Comparison of ENCODE assay signal across 1 cellular context in genomic region chr22:46054878-46055158, GRCh38.
TF ChIP-seq lines count a peak whose summit lies in the region.

No MANE protein-coding gene starts in this region.

TF ChIP-seq in SK-N-SH treated with all-trans-retinoic acid at 6 μM for 48 hours, 23 proteins besides CTCF, POLR2A, EP300 and RAD21 (continued from another document):
- TF ChIP-seq, protein P1, sequence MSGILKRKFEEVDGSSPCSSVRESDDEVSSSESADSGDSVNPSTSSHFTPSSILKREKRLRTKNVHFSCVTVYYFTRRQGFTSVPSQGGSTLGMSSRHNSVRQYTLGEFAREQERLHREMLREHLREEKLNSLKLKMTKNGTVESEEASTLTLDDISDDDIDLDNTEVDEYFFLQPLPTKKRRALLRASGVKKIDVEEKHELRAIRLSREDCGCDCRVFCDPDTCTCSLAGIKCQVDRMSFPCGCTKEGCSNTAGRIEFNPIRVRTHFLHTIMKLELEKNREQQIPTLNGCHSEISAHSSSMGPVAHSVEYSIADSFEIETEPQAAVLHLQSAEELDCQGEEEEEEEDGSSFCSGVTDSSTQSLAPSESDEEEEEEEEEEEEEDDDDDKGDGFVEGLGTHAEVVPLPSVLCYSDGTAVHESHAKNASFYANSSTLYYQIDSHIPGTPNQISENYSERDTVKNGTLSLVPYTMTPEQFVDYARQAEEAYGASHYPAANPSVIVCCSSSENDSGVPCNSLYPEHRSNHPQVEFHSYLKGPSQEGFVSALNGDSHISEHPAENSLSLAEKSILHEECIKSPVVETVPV (CRISPR knock-in tag; IDR thresholded peaks at IDR 0.05) = no peak
- TF ChIP-seq ESRRG (CRISPR knock-in tag; IDR thresholded peaks at IDR 0.05) = no peak
- TF ChIP-seq, protein P2, sequence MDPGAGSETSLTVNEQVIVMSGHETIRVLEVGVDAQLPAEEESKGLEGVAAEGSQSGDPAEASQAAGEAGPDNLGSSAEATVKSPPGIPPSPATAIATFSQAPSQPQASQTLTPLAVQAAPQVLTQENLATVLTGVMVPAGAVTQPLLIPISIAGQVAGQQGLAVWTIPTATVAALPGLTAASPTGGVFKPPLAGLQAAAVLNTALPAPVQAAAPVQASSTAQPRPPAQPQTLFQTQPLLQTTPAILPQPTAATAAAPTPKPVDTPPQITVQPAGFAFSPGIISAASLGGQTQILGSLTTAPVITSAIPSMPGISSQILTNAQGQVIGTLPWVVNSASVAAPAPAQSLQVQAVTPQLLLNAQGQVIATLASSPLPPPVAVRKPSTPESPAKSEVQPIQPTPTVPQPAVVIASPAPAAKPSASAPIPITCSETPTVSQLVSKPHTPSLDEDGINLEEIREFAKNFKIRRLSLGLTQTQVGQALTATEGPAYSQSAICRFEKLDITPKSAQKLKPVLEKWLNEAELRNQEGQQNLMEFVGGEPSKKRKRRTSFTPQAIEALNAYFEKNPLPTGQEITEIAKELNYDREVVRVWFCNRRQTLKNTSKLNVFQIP (CRISPR knock-in tag; IDR thresholded peaks at IDR 0.05; ENCODE audit: borderline replicate concordance, low read depth) = no peak
